In the genomic region with DNA sequence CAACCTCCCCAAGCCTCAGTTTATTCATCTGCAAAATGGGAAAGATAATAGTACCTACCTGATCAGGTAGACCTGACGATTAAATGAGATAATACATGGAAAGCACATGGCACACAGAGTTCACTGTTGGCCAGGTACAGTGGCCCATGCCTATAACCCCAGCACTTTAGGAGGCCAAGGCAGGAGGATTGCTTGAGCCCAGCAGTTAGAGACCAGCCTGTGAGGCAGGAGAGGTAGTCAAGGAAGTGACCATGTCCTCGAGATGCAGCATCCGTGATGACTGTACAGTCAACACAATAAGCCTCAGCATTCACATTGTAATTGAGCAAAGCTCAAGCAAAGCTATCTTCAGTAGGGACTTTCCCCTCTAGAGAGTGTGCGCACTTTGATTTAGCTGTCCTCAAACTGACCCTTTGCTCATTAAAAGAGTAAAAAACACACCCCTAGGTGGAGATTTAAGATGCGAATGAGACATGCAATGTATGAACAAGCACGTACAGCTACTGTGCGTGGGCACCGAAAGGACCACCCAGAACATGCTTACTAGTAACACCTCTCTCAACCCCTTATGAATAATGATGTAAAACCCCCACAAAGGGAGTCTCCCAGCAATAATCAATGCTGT, we compare ENCODE assay signal across 15 cellular contexts. TPM values are rescaled to one million over a fixed set of nuclear protein-coding genes. Genes with fewer than 3 reads are reported as not detected.
DNase-seq lines count a peak whose midpoint lies in the region; ATAC-seq lines count a peak whose summit lies in the region.
"Had no signal": no experiment of that assay in that cellular context is flagged by ENCODE, and none has a peak within 500 bp of the region (broad histone marks: within the 10 kb centered on the region; RNA-seq: fewer than 3 reads in every experiment).

No MANE protein-coding gene starts in this region.

- DNase-seq in activated CD4-positive, CD25-positive, alpha-beta regulatory T cell treated with anti-CD3 and anti-CD28 coated beads, Interleukin-2, amount 50 U/mL, for 72 hours = no peak
- DNase-seq in dermis blood vessel endothelial cell (peak; percentile 60), renal cortical epithelial cell (ENCODE audit: low read depth) (peak; percentile 47), SHP77 (lab: John Stamatoyannopoulos, UW) (no peak), HuH-7 (ENCODE audit: low spot score) (no peak)
- DNase-seq: activated T-cell treated with anti-CD3 and anti-CD28 coated beads, Interleukin-2, amount 50 U/mL, for 72 hours; DMS153; mesendoderm; NCI-H2171 treated with DMSO at 0.1 percent for 48 hours; psoas muscle; stimulated activated CD4-positive, alpha-beta T cell treated with anti-CD3 and anti-CD28 coated beads, Interleukin-4, amount 100 ng/mL, for 24 hours had no signal

- peak; percentile 17 to 28 for ATAC-seq in activated CD4-positive, CD25-positive, alpha-beta regulatory T cell treated with anti-CD3 and anti-CD28 coated beads, Interleukin-2, amount 50 U/mL, for 24 hours
- peak; percentile 29 for ATAC-seq in HG02798 (IDR thresholded peaks at IDR 0.05; ENCODE audit: poor library complexity, unreplicated experiment)
- no peak for ATAC-seq in GM21526 (IDR thresholded peaks at IDR 0.05; ENCODE audit: low FRiP score, unreplicated experiment)
- ATAC-seq: Panc1, psoas muscle had no signal

RNA-seq across cellular contexts. Expression of a gene that starts 9.9 kb away (rescaled TPM):
- total RNA-seq in dermis blood vessel endothelial cell (96.5 and 106 TPM in 2 replicates), renal cortical epithelial cell (101 and 149 TPM in 2 replicates)

RNA-seq across cellular contexts. Expression of a gene that starts 11.3 kb away (rescaled TPM):
- total RNA-seq in dermis blood vessel endothelial cell (59.3 and 76.7 TPM in 2 replicates), renal cortical epithelial cell (33.3 and 53.7 TPM in 2 replicates)

RNA-seq across cellular contexts. Expression of a gene that starts 25.6 kb away (rescaled TPM):
- total RNA-seq in dermis blood vessel endothelial cell = under 0.01 TPM in 1 of 2 replicates, not detected in the other
- total RNA-seq in renal cortical epithelial cell = not detected in 2 replicates

RNA-seq across cellular contexts. Expression of a gene that starts 57.2 kb away (rescaled TPM):
- total RNA-seq in dermis blood vessel endothelial cell = 7.0 TPM in 2 replicates
- total RNA-seq in renal cortical epithelial cell = 6.4 and 7.8 TPM in 2 replicates

Comparison
In these comparisons a context has a peak if more than half of its experiments do, and no peak if none do; other contexts are left out.
1. DNase-seq: peak in dermis blood vessel endothelial cell (single experiment) and renal cortical epithelial cell (single experiment); none in activated CD4-positive, CD25-positive, alpha-beta regulatory T cell treated with anti-CD3 and anti-CD28 coated beads, Interleukin-2, amount 50 U/mL, for 72 hours (single experiment), SHP77 (0 of 2) and HuH-7 (single experiment).